13 cellular contexts compared by ENCODE assay signal in genomic region chr17:45346255-45347015, GRCh38. TPM values are rescaled to one million over a fixed set of nuclear protein-coding genes. Genes with fewer than 3 reads are reported as not detected.
DNase-seq lines count a peak whose midpoint lies in the region; ATAC-seq and TF ChIP-seq lines count a peak whose summit lies in the region.
"Had no signal": no experiment of that assay in that cellular context is flagged by ENCODE, and none has a peak within 500 bp of the region (broad histone marks: within the 10 kb centered on the region; RNA-seq: fewer than 3 reads in every experiment).

No MANE protein-coding gene starts in this region.

- TF ChIP-seq CTCF in astrocyte of the cerebellum (IDR thresholded peaks at IDR 0.05; ENCODE audit: low read depth, low read length, missing control alignments) (no peak), right atrium auricular region (IDR thresholded peaks at IDR 0.05) (no peak)

- in situ Hi-C loops in astrocyte of the cerebellum (cut with HindIII; ENCODE audit: low sequenced_read_pairs) = no loop called here

- peak overlapping the region; percentile 48 to 68 for H3K27ac ChIP-seq in right atrium auricular region

- no peaks in the 10 kb centered on the region for H3K27me3 ChIP-seq in right atrium auricular region

- ATAC-seq in sciatic nerve = peak; percentile 75
- ATAC-seq in T-helper 17 cell = no peak

- H3K9me3 ChIP-seq in right atrium auricular region (no peaks in the 10 kb centered on the region), T-helper 17 cell (ENCODE audit: control insufficient read depth, low read length, poor library complexity, severe bottlenecking) (no peaks in the 10 kb centered on the region)

- H3K27ac Mint-ChIP-seq in activated CD4-positive, alpha-beta T cell treated with anti-CD3 and anti-CD28 coated beads, Interleukin-2, amount 10 ng/mL, durations not matched to agents 24 days and 14 days = no peak overlapping the region
- H3K27ac Mint-ChIP-seq in T-helper 17 cell = no peak overlapping the region
- H3K27ac Mint-ChIP-seq: activated T-cell treated with anti-CD3 and anti-CD28 coated beads, Interleukin-2, amount 50 U/mL, for 24 hours had no signal

- peaks cover 4% of the 10 kb centered on the region for H3K9me3 Mint-ChIP-seq in activated CD4-positive, alpha-beta T cell treated with anti-CD3 and anti-CD28 coated beads, Interleukin-2, amount 10 ng/mL, durations not matched to agents 24 days and 14 days

- no peaks in the 10 kb centered on the region for H3K4me1 Mint-ChIP-seq in activated CD4-positive, alpha-beta T cell treated with anti-CD3 and anti-CD28 coated beads, Interleukin-2, amount 10 ng/mL, durations not matched to agents 24 days and 14 days
- H3K4me1 Mint-ChIP-seq in T-helper 17 cell = no peaks in the 10 kb centered on the region

- H3K4me3 Mint-ChIP-seq in activated CD4-positive, alpha-beta T cell treated with anti-CD3 and anti-CD28 coated beads, Interleukin-2, amount 10 ng/mL, durations not matched to agents 24 days and 14 days = no peak overlapping the region
- no peak overlapping the region for H3K4me3 Mint-ChIP-seq in T-helper 17 cell
- H3K4me3 Mint-ChIP-seq: activated T-cell treated with anti-CD3 and anti-CD28 coated beads, Interleukin-2, amount 50 U/mL, for 24 hours; B cell had no signal

- intact Hi-C loops in sciatic nerve (cut with DNase I) = no loop called here
- intact Hi-C loops in activated CD4-positive, alpha-beta T cell treated with anti-CD3 and anti-CD28 coated beads, Interleukin-2, amount 10 ng/mL, durations not matched to agents 24 days and 14 days (cut with micrococcal nuclease) = no loop called here

- DNase-seq in AG20443 (ENCODE audit: low spot score) (peak; percentile 33), astrocyte of the cerebellum (ENCODE audit: low read depth) (peak; percentile 66), right atrium auricular region (ENCODE audit: low spot score) (no peak), sciatic nerve (ENCODE audit: low spot score) (peak; percentile 57), mucosa of gallbladder (ENCODE audit: low spot score) (no peak), DMS153 treated with DMSO at 0.1 percent for 48 hours (lab: John Stamatoyannopoulos, UW; ENCODE audit: unreplicated experiment) (no peak), T-helper 17 cell (no peak)
- no peak for DNase-seq in activated CD4-positive, alpha-beta T cell treated with anti-CD3 and anti-CD28 coated beads, Interleukin-2, amount 10 ng/mL, durations not matched to agents 24 days and 14 days
- DNase-seq: activated T-cell treated with anti-CD3 and anti-CD28 coated beads, Interleukin-2, amount 50 U/mL, for 24 hours; NCI-H187; NK-92 treated with Interleukin-12 subunit alpha and Interleukin-12 subunit beta, amount 100 ng/mL, for 24 hours had no signal

- no peak overlapping the region for H3K4me3 ChIP-seq in astrocyte of the cerebellum (ENCODE audit: low read depth, low read length)
- H3K4me3 ChIP-seq in right atrium auricular region = no peak overlapping the region
- H3K4me3 ChIP-seq: K562 had no signal

- H3K36me3 ChIP-seq in right atrium auricular region = no peaks in the 10 kb centered on the region

- peaks cover 19% of the 10 kb centered on the region for H3K27me3 Mint-ChIP-seq in activated CD4-positive, alpha-beta T cell treated with anti-CD3 and anti-CD28 coated beads, Interleukin-2, amount 10 ng/mL, durations not matched to agents 24 days and 14 days
- H3K27me3 Mint-ChIP-seq in T-helper 17 cell = peaks cover 6% of the 10 kb centered on the region
- H3K27me3 Mint-ChIP-seq: activated T-cell treated with anti-CD3 and anti-CD28 coated beads, Interleukin-2, amount 50 U/mL, for 24 hours had no signal

- peaks cover 0 to 14% of the 10 kb centered on the region in 2 donors for H3K4me1 ChIP-seq in right atrium auricular region

- H3K36me3 Mint-ChIP-seq in activated CD4-positive, alpha-beta T cell treated with anti-CD3 and anti-CD28 coated beads, Interleukin-2, amount 10 ng/mL, durations not matched to agents 24 days and 14 days (ENCODE audit: low read depth) = no peaks in the 10 kb centered on the region
- H3K36me3 Mint-ChIP-seq in T-helper 17 cell (ENCODE audit: low read depth) = peaks cover 2% of the 10 kb centered on the region

RNA-seq across cellular contexts. Expression of gene MAP3K14, which starts 29.6 kb away (rescaled TPM):
- total RNA-seq in right atrium auricular region (10 to 100 TPM in 1 of 2 donors, 1 to 10 TPM in 1; 8.2 to 10.6 TPM), sciatic nerve (19.1 TPM), mucosa of gallbladder (19.1 TPM), T-helper 17 cell (10 to 100 TPM; 43.8 to 49.1 TPM)
- 57.4 and 61.0 TPM in 2 replicates for total RNA-seq in activated CD4-positive, alpha-beta T cell treated with anti-CD3 and anti-CD28 coated beads, Interleukin-2, amount 10 ng/mL, durations not matched to agents 24 days and 14 days

Comparison
In these comparisons a context has a peak if more than half of its experiments do, and no peak if none do; other contexts are left out.
1. DNase-seq: peak in AG20443 (single experiment), astrocyte of the cerebellum (single experiment) and sciatic nerve (single experiment); none in right atrium auricular region (single experiment), mucosa of gallbladder (single experiment), DMS153 treated with DMSO at 0.1 percent for 48 hours (single experiment), activated CD4-positive, alpha-beta T cell treated with anti-CD3 and anti-CD28 coated beads, Interleukin-2, amount 10 ng/mL, durations not matched to agents 24 days and 14 days (single experiment) and T-helper 17 cell (0 of 3).